16 cellular contexts compared by ENCODE assay signal in genomic region chr11:130174642-130175041, GRCh38. TPM values are rescaled to one million over a fixed set of nuclear protein-coding genes. Genes with fewer than 3 reads are reported as not detected.
DNase-seq lines count a peak whose midpoint lies in the region; ATAC-seq and TF ChIP-seq lines count a peak whose summit lies in the region.
"Had no signal": no experiment of that assay in that cellular context is flagged by ENCODE, and none has a peak within 500 bp of the region (broad histone marks: within the 10 kb centered on the region; RNA-seq: fewer than 3 reads in every experiment).

No MANE protein-coding gene starts in this region.

- peaks cover 26% of the 10 kb centered on the region for H3K4me1 ChIP-seq in Caco-2
- no peaks in the 10 kb centered on the region for H3K4me1 ChIP-seq in HEK293 (ENCODE audit: control insufficient read depth, insufficient read depth, low read length)

- peaks cover 6% of the 10 kb centered on the region for H3K36me3 ChIP-seq in Caco-2 (ENCODE audit: control insufficient read depth, insufficient read depth, low read length)
- no peaks in the 10 kb centered on the region for H3K36me3 ChIP-seq in HEK293 (ENCODE audit: control insufficient read depth in 2 of 2, insufficient read depth in 1 of 2, low read length in 2 of 2)
- H3K36me3 ChIP-seq: BLaER1 had no signal

- H3K27ac ChIP-seq in HEK293 (ENCODE audit: extremely low read depth, low read depth, low read length), result no peak overlapping the region
- H3K27ac ChIP-seq: BLaER1 had no signal

- H3K27me3 ChIP-seq in Caco-2 (replicated peaks; ENCODE audit: control insufficient read depth, insufficient read depth, low read length), result no peaks in the 10 kb centered on the region
- H3K27me3 ChIP-seq: BLaER1 had no signal

- H3K27me3 Mint-ChIP-seq in Caco-2 (ENCODE audit: insufficient read depth, unreplicated experiment) (no peaks in the 10 kb centered on the region), memory B cell (no peaks in the 10 kb centered on the region), Calu3 (ENCODE audit: unreplicated experiment) (no peaks in the 10 kb centered on the region)

- BruUV-seq in Caco-2 (replicated peaks; lab: Mats Ljungman, UMichigan) (no TSS peak), Calu3 (replicated peaks; lab: Mats Ljungman, UMichigan) (no TSS peak)

- H3K4me3 ChIP-seq in Caco-2 (ENCODE audit: low read depth, low read length) (no peak overlapping the region), HEK293 (ENCODE audit: low read depth, low read length) (no peak overlapping the region)
- H3K4me3 ChIP-seq: BLaER1 had no signal

- H3K4me3 Mint-ChIP-seq in Caco-2 (ENCODE audit: unreplicated experiment) (no peak overlapping the region), memory B cell (no peak overlapping the region), Calu3 (ENCODE audit: low read depth, unreplicated experiment) (no peak overlapping the region)
- H3K4me3 Mint-ChIP-seq: CD14-positive monocyte; CD4-positive, alpha-beta memory T cell; H9 had no signal

- peak overlapping the region; percentile 2 for H3K27ac Mint-ChIP-seq in Caco-2 (ENCODE audit: unreplicated experiment)
- H3K27ac Mint-ChIP-seq in memory B cell, result peak overlapping the region; percentile 43
- H3K27ac Mint-ChIP-seq in Calu3 (ENCODE audit: unreplicated experiment), result no peak overlapping the region
- H3K27ac Mint-ChIP-seq: CD14-positive monocyte; CD4-positive, alpha-beta memory T cell; H9 had no signal

- H3K9me3 ChIP-seq in Caco-2 (peaks cover 12% of the 10 kb centered on the region), HEK293 (ENCODE audit: control insufficient read depth, insufficient read depth, low read depth, low read length) (no peaks in the 10 kb centered on the region)

- CTCF ChIA-PET in Caco-2 (lab: Charles Lee), result no interaction called here
- CTCF ChIA-PET in HEK293 (lab: Yijun Ruan, JAX), result no interaction called here
- CTCF ChIA-PET in Calu3 (lab: Charles Lee), result no interaction called here

- peaks cover 15% of the 10 kb centered on the region for H3K9me3 Mint-ChIP-seq in Caco-2 (ENCODE audit: unreplicated experiment)
- peaks cover 5% of the 10 kb centered on the region for H3K9me3 Mint-ChIP-seq in memory B cell
- H3K9me3 Mint-ChIP-seq in Calu3 (ENCODE audit: low read depth, unreplicated experiment), result no peaks in the 10 kb centered on the region

- peaks cover 69% of the 10 kb centered on the region for H3K36me3 Mint-ChIP-seq in Caco-2 (ENCODE audit: insufficient read depth, unreplicated experiment)
- H3K36me3 Mint-ChIP-seq in memory B cell, result peaks cover 20% of the 10 kb centered on the region
- H3K36me3 Mint-ChIP-seq in Calu3 (ENCODE audit: insufficient read depth, unreplicated experiment), result no peaks in the 10 kb centered on the region

- intact Hi-C loops in Caco-2 (cut with micrococcal nuclease; ENCODE audit: unreplicated experiment) (no loop called here), Calu3 (cut with micrococcal nuclease; ENCODE audit: unreplicated experiment) (no loop called here)

- POLR2A ChIA-PET in Caco-2 (lab: Charles Lee), result no interaction called here
- POLR2A ChIA-PET in HEK293 (lab: Yijun Ruan, JAX), result no interaction called here

- no peak for TF ChIP-seq CTCF in Caco-2 (IDR thresholded peaks at IDR 0.05; ENCODE audit: insufficient read depth in 1 of 2, low read depth in 1 of 2, low read length in 1 of 2, severe bottlenecking in 1 of 2, unreplicated experiment in 1 of 2)
- TF ChIP-seq CTCF in HEK293 (tag by site-specific recombination; IDR thresholded peaks at IDR 0.05), result no peak
- TF ChIP-seq CTCF in Calu3 (IDR thresholded peaks at IDR 0.05; ENCODE audit: unreplicated experiment), result no peak

- DNase-seq in Caco-2 (no peak), OCI-M1 (lab: John Stamatoyannopoulos, UW) (peak; percentile 16), memory B cell (ENCODE audit: low spot score in 2 of 2) (no peak), Kasumi-1 (lab: John Stamatoyannopoulos, UW) (no peak), Calu3 (no peak), DMS153 treated with DMSO at 0.1 percent for 48 hours (lab: John Stamatoyannopoulos, UW; ENCODE audit: unreplicated experiment) (no peak)
- DNase-seq: 8988T; CD4-positive, alpha-beta memory T cell; DMS 273 treated with DMSO at 0.1 percent for 48 hours; GDM1; H9 had no signal

- peaks cover 34% of the 10 kb centered on the region for H3K4me1 Mint-ChIP-seq in Caco-2 (ENCODE audit: low read depth, unreplicated experiment)
- H3K4me1 Mint-ChIP-seq in memory B cell, result peaks cover 58% of the 10 kb centered on the region
- peaks cover 42% of the 10 kb centered on the region for H3K4me1 Mint-ChIP-seq in Calu3 (ENCODE audit: low read depth, unreplicated experiment)
- H3K4me1 Mint-ChIP-seq: CD4-positive, alpha-beta memory T cell had no signal

- no peak for ATAC-seq in memory B cell (ENCODE audit: low read depth)
- ATAC-seq in GM18873 (IDR thresholded peaks at IDR 0.05; ENCODE audit: low FRiP score, unreplicated experiment), result no peak

TF ChIP-seq in HEK293, 187 proteins besides CTCF, POLR2A, EP300 and RAD21:
- TF ChIP-seq SETDB1 (IDR thresholded peaks at IDR 0.05; ENCODE audit: insufficient read length, low read length), result peak; percentile 23
- no peak for TF ChIP-seq ZNF121 (tag by site-specific recombination; IDR thresholded peaks at IDR 0.05)

RNA-seq across cellular contexts. Expression of gene ST14, which starts 15.1 kb away (rescaled TPM):
- total RNA-seq in Caco-2 (2022) (298 and 304 TPM in 2 replicates), Calu3 (2022) (153 and 174 TPM in 2 replicates)
- total RNA-seq: Daoy had no signal
